8 cellular contexts compared by ENCODE assay signal in the genomic region with DNA sequence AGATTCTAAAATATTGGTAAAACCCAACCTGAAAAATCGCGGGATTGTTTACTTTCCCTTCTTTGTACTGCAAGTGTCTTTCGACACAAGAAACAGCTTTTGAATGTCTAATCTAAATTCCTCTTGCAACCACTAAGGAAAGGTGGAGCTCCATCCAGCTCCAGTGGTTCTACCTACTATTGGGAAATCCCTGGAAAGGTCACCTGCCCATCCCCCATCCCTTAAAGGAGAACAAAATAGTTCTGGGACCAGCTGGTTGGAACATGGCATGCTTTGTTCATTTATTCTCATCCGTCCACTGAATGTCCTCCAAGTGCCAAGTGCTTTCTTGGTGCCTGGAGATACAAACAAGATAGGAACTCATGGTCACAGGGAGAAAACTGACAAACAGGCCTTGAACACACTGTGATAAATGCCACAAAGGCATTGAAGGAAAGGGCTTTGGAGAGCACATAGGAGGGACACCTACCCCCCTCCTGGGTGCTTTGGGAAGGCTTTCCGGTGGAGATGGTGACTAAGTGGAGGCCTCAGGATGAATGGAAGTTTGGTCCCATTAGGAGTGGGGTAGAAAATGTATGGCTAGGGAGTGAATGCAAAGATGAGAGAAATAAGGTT. TPM values are rescaled to one million over a fixed set of nuclear protein-coding genes. Genes with fewer than 3 reads are reported as not detected.
A peak's percentile ranks its signal among the peaks of the same experiment; 100 is the strongest.
DNase-seq lines count a peak whose midpoint lies in the region; ATAC-seq and TF ChIP-seq lines count a peak whose summit lies in the region.

No MANE protein-coding gene starts in this region.

- WGBS in body of pancreas, 2 donors, result 22% methylated on average over 5 of the region's 5 CpGs

- H3K27ac ChIP-seq in ACC112 (ENCODE audit: low read depth, low read length) (peak overlapping the region; percentile 90; the same call in 1 of the 2 replicates), body of pancreas (peak overlapping the region; percentile 96 to 98 (median 98)), lower lobe of right lung (peak overlapping the region; percentile 99), vagina (peak overlapping the region; percentile 98)

- intact Hi-C loops in body of pancreas (cut with DNase I), result no loop called here
- intact Hi-C loops in lower lobe of right lung (cut with DNase I), result loop anchor here (10.0 kb wide), 2 partner anchors 158 to 378 kb away; no protein-coding TSS in a partner anchor
- intact Hi-C loops in vagina (cut with DNase I), result loop anchor here (10.0 kb wide), 1 partner anchor 158 kb away; no protein-coding TSS in a partner anchor

- ATAC-seq in body of pancreas (peak; percentile 43), lower lobe of right lung (no peak), HG02840 (IDR thresholded peaks at IDR 0.05; ENCODE audit: low FRiP score, unreplicated experiment) (no peak)

- H3K36me3 ChIP-seq in ACC112 (ENCODE audit: insufficient read depth, low read length) (peaks cover 17% of the 10 kb centered on the region), body of pancreas (replicated peaks in 1 of 2; ENCODE audit: insufficient read depth in 1 of 2, low read depth in 2 of 2) (no peaks in the 10 kb centered on the region), lower lobe of right lung (peaks cover 14% of the 10 kb centered on the region), vagina (peaks cover 0 to 9% of the 10 kb centered on the region in 2 donors)

- DNase-seq in HT1080 (ENCODE audit: low read depth) (peak; percentile 4), body of pancreas (peak; percentile 89 to 95 (median 92)), lower lobe of right lung (no peak), vagina (ENCODE audit: extremely low spot score in 2 of 2) (no peak), ecto neural progenitor cell (ENCODE audit: low spot score) (no peak)
- no peak for DNase-seq in activated effector memory CD4-positive, alpha-beta T cell treated with anti-CD3 and anti-CD28 coated beads, Interleukin-2, amount 50 U/mL, for 16 hours

- H2AFZ ChIP-seq in ACC112 (ENCODE audit: low read length, unreplicated experiment), result peak overlapping the region; percentile 78

- TF ChIP-seq POLR2A in body of pancreas (IDR thresholded peaks at IDR 0.05) (peak in 1 of 3 donors; percentile 33), vagina (IDR thresholded peaks at IDR 0.05) (no peak)

- peak in 6 of 7 experiments; percentile 9 to 70 (median 64) for TF ChIP-seq CTCF in body of pancreas (IDR thresholded peaks at IDR 0.05)
- no peak for TF ChIP-seq CTCF in lower lobe of right lung (IDR thresholded peaks at IDR 0.05)
- TF ChIP-seq CTCF in vagina (IDR thresholded peaks at IDR 0.05), result no peak

- H3K4me1 ChIP-seq in ACC112 (ENCODE audit: control insufficient read depth, insufficient read depth, low read length, unreplicated experiment) (peaks cover 19% of the 10 kb centered on the region), body of pancreas (peaks cover 15% of the 10 kb centered on the region), lower lobe of right lung (peaks cover 22% of the 10 kb centered on the region), vagina (peaks cover 11% of the 10 kb centered on the region)

- H3K4me3 ChIP-seq in ACC112 (ENCODE audit: low read depth, low read length) (peak overlapping the region; percentile 94), body of pancreas (peak overlapping the region in 1 of 2 donors; percentile 81), lower lobe of right lung (peak overlapping the region; percentile 93), vagina (peak overlapping the region; percentile 62 to 97)

- no peaks in the 10 kb centered on the region for H3K9me3 ChIP-seq in body of pancreas
- no peaks in the 10 kb centered on the region for H3K9me3 ChIP-seq in lower lobe of right lung
- no peaks in the 10 kb centered on the region for H3K9me3 ChIP-seq in vagina

- peaks cover 27% of the 10 kb centered on the region for H3K79me2 ChIP-seq in ACC112 (ENCODE audit: control insufficient read depth, insufficient read depth, low read length, unreplicated experiment)

- H3K27me3 ChIP-seq in ACC112 (ENCODE audit: insufficient read depth, low read length) (no peaks in the 10 kb centered on the region), body of pancreas (no peaks in the 10 kb centered on the region), lower lobe of right lung (ENCODE audit: low read depth) (no peaks in the 10 kb centered on the region), vagina (no peaks in the 10 kb centered on the region)

RNA-seq across cellular contexts. Expression of a gene that starts 2.3 kb away (rescaled TPM):
- total RNA-seq in HT1080 (2014; rRNA removed; shearing (Covaris generic)), result 54.5 and 82.3 TPM in 2 replicates
- polyA plus RNA-seq in HT1080 (2015; cell fraction: cytosol; rRNA removed), result 72.2 and 74.7 TPM in 2 replicates
- polyA plus RNA-seq in HT1080 (2015; cell fraction: nucleus; rRNA removed), result 97.8 and 98.5 TPM in 2 replicates
- total RNA-seq in body of pancreas (10 to 100 TPM; 64.1 to 82.1 TPM), lower lobe of right lung (275 TPM), vagina (132 TPM)

Comparison
In these comparisons a context has a peak if more than half of its experiments do, and no peak if none do; other contexts are left out.
1. DNase-seq: peak in HT1080 (single experiment) and body of pancreas (4 of 4); none in lower lobe of right lung (single experiment), vagina (0 of 2), ecto neural progenitor cell (single experiment) and activated effector memory CD4-positive, alpha-beta T cell treated with anti-CD3 and anti-CD28 coated beads, Interleukin-2, amount 50 U/mL, for 16 hours (single experiment).
2. CTCF ChIP-seq: peak in body of pancreas (6 of 7); none in lower lobe of right lung (single experiment) and vagina (0 of 3).
3. Peak in every context shown above with its lines, with median percentiles within 50 percentile points of each other: H3K27ac ChIP-seq.